ENCODE assay signal across 8 cellular contexts in the genomic region with DNA sequence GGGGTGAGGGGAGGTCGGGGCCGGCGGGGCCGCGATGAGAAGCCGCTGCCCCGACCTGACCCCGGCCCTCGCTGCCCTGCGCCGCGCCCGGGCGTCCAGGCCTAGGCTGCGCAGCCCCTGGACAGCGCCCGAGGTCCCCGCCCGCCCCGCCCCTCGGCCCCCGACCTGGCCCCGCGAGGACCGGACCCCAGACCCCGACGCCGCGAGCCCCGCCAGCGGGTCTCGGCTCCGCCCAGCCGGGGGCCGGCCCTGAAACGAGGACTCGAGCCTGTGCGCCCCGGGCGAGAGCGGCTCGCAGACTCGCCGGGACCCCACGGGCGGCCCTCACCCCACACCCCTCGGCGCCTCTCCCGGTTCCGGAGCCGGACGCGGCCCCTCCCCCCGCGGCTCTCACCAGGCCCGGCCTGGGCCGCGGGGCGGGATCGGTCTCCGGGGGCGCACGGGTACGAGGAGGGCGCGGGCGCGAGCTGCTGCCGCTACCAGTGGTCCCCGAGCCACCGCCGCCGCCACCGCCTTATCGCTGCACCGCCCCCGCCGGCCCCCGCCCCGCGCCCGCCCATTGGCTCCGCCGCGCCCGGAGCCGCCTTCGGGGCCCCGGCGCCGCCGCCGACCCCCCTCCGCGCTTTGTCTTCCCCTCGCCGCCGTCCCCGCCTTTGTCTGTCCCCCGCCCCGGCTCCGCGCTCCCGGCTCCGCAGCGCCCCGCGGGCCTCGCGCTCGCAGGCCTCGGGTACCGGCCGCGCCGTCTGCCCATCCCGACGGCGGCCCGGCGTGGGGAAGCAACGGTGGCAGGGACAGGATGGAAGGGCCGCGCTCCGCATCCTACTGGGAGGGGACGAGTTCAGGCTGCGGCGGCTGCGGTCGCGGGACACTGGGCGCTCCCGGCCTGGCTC. TPM values are rescaled to one million over a fixed set of nuclear protein-coding genes. Genes with fewer than 3 reads are reported as not detected.
DNase-seq lines count a peak whose midpoint lies in the region; ATAC-seq lines count a peak whose summit lies in the region.

A gene (minus strand): TSS at position 488 of the 890 bp plus-strand sequence. CDS start 827 bp downstream, outside the sequence.

- ATAC-seq in HG02588 (IDR thresholded peaks at IDR 0.05; ENCODE audit: unreplicated experiment) (peak; percentile 12), HG03139 (IDR thresholded peaks at IDR 0.05; ENCODE audit: unreplicated experiment) (no peak)

- H3K4me1 ChIP-seq in mesodermal cell (ENCODE audit: control insufficient read depth, insufficient read depth, low read length, poor library complexity, severe bottlenecking), result peaks cover 36% of the 10 kb centered on the region

- 0% methylated on average over 88 to 95 of the region's 133 CpGs for WGBS in mesodermal cell (ENCODE audit: insufficient coverage in 2 of 2), 2 experiments

- DNase-seq in EH (ENCODE audit: low read depth) (peak; percentile 56), NCI-H2171 treated with DMSO at 0.1 percent for 48 hours (lab: John Stamatoyannopoulos, UW) (peak; percentile 60), ecto neural progenitor cell (ENCODE audit: low spot score) (peak; percentile 92)
- peak; percentile 82 for DNase-seq in activated CD4-positive, alpha-beta T cell treated with anti-CD3 and anti-CD28 coated beads, Interleukin-2, amount 50 U/mL, for 4 hours
- DNase-seq in stimulated activated CD8-positive, alpha-beta memory T cell treated with anti-CD3 and anti-CD28 coated beads, Interleukin-2, amount 100 ng/mL, for 1 hour (ENCODE audit: low read depth in 2 of 2), result peak; percentile 78 to 80

- H3K4me3 ChIP-seq in mesodermal cell (ENCODE audit: extremely low read depth, insufficient read depth, low read length, poor library complexity, severe bottlenecking), result peak within 1 kb of the TSS; percentile 77

- H3K36me3 ChIP-seq in mesodermal cell (ENCODE audit: control insufficient read depth, insufficient read depth, low read length), result peaks cover 37% of the 10 kb centered on the region

- peak within 1 kb of the TSS; percentile 88 for H3K27ac ChIP-seq in mesodermal cell (ENCODE audit: low read depth, low read length, severe bottlenecking)

- H3K9me3 ChIP-seq in mesodermal cell (ENCODE audit: control insufficient read depth, low read length), result no peaks in the 10 kb centered on the region

RNA-seq across cellular contexts. Expression of the gene that starts here (rescaled TPM):
- 115 TPM for polyA plus RNA-seq in mesodermal cell (2013, experiment 1 of 2)
- polyA plus RNA-seq in mesodermal cell (2013, experiment 2 of 2), result 93.5 TPM
